Comparison of ENCODE assay signal across 17 cellular contexts in the genomic region with DNA sequence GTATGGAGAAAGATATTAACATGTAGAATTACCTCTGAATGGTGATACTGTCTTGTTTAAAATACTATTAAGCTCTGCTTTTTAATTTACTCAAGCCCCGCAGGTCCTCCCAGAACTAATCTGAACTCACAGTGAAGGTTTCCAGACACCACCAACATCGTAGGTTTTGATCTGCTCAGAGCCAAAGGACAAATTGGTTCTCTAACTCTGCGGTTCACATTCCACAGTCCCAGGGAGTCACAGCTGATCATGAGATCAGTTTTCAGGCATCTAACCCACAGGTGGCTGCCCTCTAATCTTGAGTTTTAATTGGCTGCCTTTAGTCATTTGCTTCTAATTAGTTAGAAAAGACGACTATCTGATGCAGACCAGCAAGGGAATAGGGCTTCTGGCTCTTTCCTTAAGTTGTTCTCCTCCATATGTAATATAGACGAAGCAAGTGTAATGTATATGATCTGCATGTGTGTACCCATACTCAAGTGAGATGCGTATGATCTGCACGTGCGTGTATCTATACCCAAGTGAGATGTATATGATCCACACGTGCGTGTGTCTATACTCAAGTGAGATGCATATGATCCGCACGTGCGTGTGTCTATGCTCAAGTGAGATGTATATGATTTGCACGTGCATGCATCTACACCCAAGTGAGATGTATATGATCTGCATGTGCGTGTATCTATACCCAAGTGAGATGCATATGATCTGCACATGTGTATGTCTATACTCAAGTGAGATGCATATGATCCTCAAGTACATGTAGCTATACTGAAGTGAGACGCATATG.
"Had no signal": no experiment of that assay in that cellular context is flagged by ENCODE, and none has a peak within 500 bp of the region (broad histone marks: within the 10 kb centered on the region; RNA-seq: fewer than 3 reads in every experiment).

No MANE protein-coding gene starts in this region.

- H3K4me3 ChIP-seq: dorsolateral prefrontal cortex, hepatocyte, lung, ovary had no signal

- DNase-seq: cortex of kidney; dorsolateral prefrontal cortex; effector CD8-positive, alpha-beta T cell; foreskin melanocyte; head of caudate nucleus; left colon; left ventricle myocardium superior; naive thymus-derived CD8-positive, alpha-beta T cell; ovary; right cardiac atrium; stimulated activated CD4-positive, alpha-beta T cell treated with anti-CD3 and anti-CD28 coated beads, Interleukin-4, amount 100 ng/mL, for 1 hour; stimulated activated CD8-positive, alpha-beta memory T cell treated with anti-CD3 and anti-CD28 coated beads, Interleukin-4, amount 100 ng/mL, for 48 hours; stimulated activated naive B cell treated with anti-CD40 and anti-IgM and Interleukin-4, amounts not matched to agents 10 μg/mL and 1 μg/mL and 100 μg/mL, for 72 hours; trophoblast cell had no signal

- ATAC-seq: left colon; left ventricle myocardium superior; naive thymus-derived CD8-positive, alpha-beta T cell; right cardiac atrium; stimulated activated naive B cell treated with anti-CD40 and anti-IgM and Interleukin-4, amounts not matched to agents 10 μg/mL and 1 μg/mL and 100 μg/mL, for 72 hours had no signal

- H3K36me3 Mint-ChIP-seq: stimulated activated naive B cell treated with anti-CD40 and anti-IgM and Interleukin-4, amounts not matched to agents 10 μg/mL and 1 μg/mL and 100 μg/mL, for 72 hours had no signal

- H3K9me3 ChIP-seq: ovary had no signal

- H3K27ac ChIP-seq: dorsolateral prefrontal cortex, hepatocyte, ovary had no signal

- H3K36me3 ChIP-seq: ovary had no signal

- H3K27me3 ChIP-seq: dorsolateral prefrontal cortex, hepatocyte, ovary had no signal

- H3K4me3 Mint-ChIP-seq: naive thymus-derived CD8-positive, alpha-beta T cell; neural crest cell; stimulated activated naive B cell treated with anti-CD40 and anti-IgM and Interleukin-4, amounts not matched to agents 10 μg/mL and 1 μg/mL and 100 μg/mL, for 72 hours had no signal

- H3K27ac Mint-ChIP-seq: naive thymus-derived CD8-positive, alpha-beta T cell; stimulated activated naive B cell treated with anti-CD40 and anti-IgM and Interleukin-4, amounts not matched to agents 10 μg/mL and 1 μg/mL and 100 μg/mL, for 72 hours had no signal
